ENCODE assay signal across 23 cellular contexts in genomic region chrX:41952102-41952501, GRCh38. TPM values are rescaled to one million over a fixed set of nuclear protein-coding genes. Genes with fewer than 3 reads are reported as not detected.
DNase-seq lines count a peak whose midpoint lies in the region; ATAC-seq and TF ChIP-seq lines count a peak whose summit lies in the region.
"Had no signal": no experiment of that assay in that cellular context is flagged by ENCODE, and none has a peak within 500 bp of the region (broad histone marks: within the 10 kb centered on the region; RNA-seq: fewer than 3 reads in every experiment).

No MANE protein-coding gene starts in this region.

- intact Hi-C loops in colonic mucosa (cut with DNase I): no loop called here

- no peak overlapping the region for H3K27ac Mint-ChIP-seq in nephron progenitor cell
- H3K27ac Mint-ChIP-seq: activated B cell treated with CpG ODN at 0.5 μM for 24 hours had no signal

- H3K9me3 Mint-ChIP-seq in nephron progenitor cell: no peaks in the 10 kb centered on the region
- H3K9me3 Mint-ChIP-seq: activated B cell treated with CpG ODN at 0.5 μM for 24 hours; central memory CD8-positive, alpha-beta T cell had no signal

- H3K27me3 ChIP-seq in MM.1S (replicated peaks; ENCODE audit: insufficient read depth, low read length) (no peaks in the 10 kb centered on the region), colonic mucosa (no peaks in the 10 kb centered on the region)
- H3K27me3 ChIP-seq: BE2C, neutrophil, tibial artery had no signal

- no peaks in the 10 kb centered on the region for H3K36me3 Mint-ChIP-seq in nephron progenitor cell (ENCODE audit: low read depth)

- H3K9me3 ChIP-seq in MM.1S (replicated peaks; ENCODE audit: insufficient read depth, low read length): no peaks in the 10 kb centered on the region
- no peaks in the 10 kb centered on the region for H3K9me3 ChIP-seq in colonic mucosa
- H3K9me3 ChIP-seq: BE2C, neutrophil, psoas muscle, tibial artery had no signal

- H3K4me3 ChIP-seq in MM.1S (ENCODE audit: low read length) (no peak overlapping the region), colonic mucosa (no peak overlapping the region)
- H3K4me3 ChIP-seq: dorsolateral prefrontal cortex, psoas muscle, tibial artery had no signal

- H3K9me2 ChIP-seq in MM.1S (replicated peaks; ENCODE audit: insufficient read depth, low read length): no peaks in the 10 kb centered on the region

- no peaks in the 10 kb centered on the region for H4K20me1 ChIP-seq in MM.1S (ENCODE audit: insufficient read depth, low read length)

- ATAC-seq in GM18498 (IDR thresholded peaks at IDR 0.05; ENCODE audit: unreplicated experiment) (peak; percentile 56), GM19463 (IDR thresholded peaks at IDR 0.05; ENCODE audit: unreplicated experiment) (peak; percentile 81)
- ATAC-seq: psoas muscle had no signal

- no peak overlapping the region for H3K9ac ChIP-seq in MM.1S (ENCODE audit: low read length)
- no peak overlapping the region for H3K9ac ChIP-seq in colonic mucosa (ENCODE audit: low read depth in 2 of 2, low read length in 2 of 2)

- H3K4me3 Mint-ChIP-seq in nephron progenitor cell: no peak overlapping the region
- H3K4me3 Mint-ChIP-seq: activated B cell treated with CpG ODN at 0.5 μM for 24 hours; central memory CD8-positive, alpha-beta T cell had no signal

- no peaks in the 10 kb centered on the region for H3K27me3 Mint-ChIP-seq in nephron progenitor cell (ENCODE audit: low read depth, poor library complexity)
- H3K27me3 Mint-ChIP-seq: activated B cell treated with CpG ODN at 0.5 μM for 24 hours; central memory CD8-positive, alpha-beta T cell had no signal

- no peak for TF ChIP-seq CTCF in MM.1S (IDR thresholded peaks at IDR 0.05; ENCODE audit: low read length)
- no peak for TF ChIP-seq CTCF in nephron progenitor cell (IDR thresholded peaks at IDR 0.05)
- no peak for TF ChIP-seq CTCF in colonic mucosa (IDR thresholded peaks at IDR 0.05)

- no peaks in the 10 kb centered on the region for H3K4me1 ChIP-seq in MM.1S (ENCODE audit: low read length)
- no peaks in the 10 kb centered on the region for H3K4me1 ChIP-seq in colonic mucosa
- H3K4me1 ChIP-seq: BE2C, psoas muscle, tibial artery had no signal

- H3F3A ChIP-seq in MM.1S (ENCODE audit: insufficient read depth, low read length): no peaks in the 10 kb centered on the region

- no peak overlapping the region for H3K27ac ChIP-seq in MM.1S (ENCODE audit: low read length)
- H3K27ac ChIP-seq in colonic mucosa: no peak overlapping the region
- H3K27ac ChIP-seq: dorsolateral prefrontal cortex, neutrophil, psoas muscle, tibial artery had no signal

- no peaks in the 10 kb centered on the region for H3K36me3 ChIP-seq in MM.1S (replicated peaks; ENCODE audit: insufficient read depth, low read length)
- H3K36me3 ChIP-seq in colonic mucosa: no peaks in the 10 kb centered on the region
- H3K36me3 ChIP-seq: BE2C, neutrophil, tibial artery had no signal

- peak overlapping the region; percentile 4; the same call in 1 of the 2 replicates for H3K4me2 ChIP-seq in MM.1S (ENCODE audit: low read depth, low read length)

- H3K4me1 Mint-ChIP-seq in nephron progenitor cell: peaks cover 9% of the 10 kb centered on the region
- H3K4me1 Mint-ChIP-seq: activated B cell treated with CpG ODN at 0.5 μM for 24 hours; central memory CD8-positive, alpha-beta T cell had no signal

- DNase-seq in MM.1S: peak; percentile 10
- peak; percentile 2 for DNase-seq in kidney glomerular epithelial cell (lab: John Stamatoyannopoulos, UW)
- DNase-seq in nephron progenitor cell: no peak
- DNase-seq in HCEC 1CT: no peak
- DNase-seq in hypothalamus (lab: John Stamatoyannopoulos, UW): no peak
- no peak for DNase-seq in colonic mucosa
- DNase-seq: activated B cell treated with CpG ODN at 0.5 μM for 24 hours; activated CD4-positive, alpha-beta T cell treated with anti-CD3 and anti-CD28 coated beads, Interleukin-2, amount 50 U/mL, for 1 hour; activated naive CD4-positive, alpha-beta T cell; activated T-cell treated with anti-CD3 and anti-CD28 coated beads, Interleukin-2, amount 50 U/mL, for 48 hours; BE2C; DMS79 treated with DMSO at 0.1 percent for 48 hours; dorsolateral prefrontal cortex; GF-D8; NCI-H1092 treated with DMSO at 0.1 percent for 48 hours; NCI-H187; NCI-H69; psoas muscle; tibial artery had no signal

- H2AFZ ChIP-seq in MM.1S (ENCODE audit: low read length): no peak overlapping the region

- no peaks in the 10 kb centered on the region for H3K79me2 ChIP-seq in MM.1S (ENCODE audit: low read length)

RNA-seq across cellular contexts. Expression of gene CASK, which starts 28.7 kb away (rescaled TPM):
- total RNA-seq in colonic mucosa: 100 to 1,000 TPM in 1 of 2 donors, 10 to 100 TPM in 1; 90.8 to 107 TPM

Comparison
In these comparisons a context has a peak if more than half of its experiments do, and no peak if none do; other contexts are left out.
1. DNase-seq: peak in MM.1S (single experiment) and kidney glomerular epithelial cell (single experiment); none in nephron progenitor cell (single experiment), HCEC 1CT (single experiment), hypothalamus (0 of 51) and colonic mucosa (single experiment).